Comparison of ENCODE assay signal across 2 cellular contexts in genomic region chr3:169128579-169128978, GRCh38.
TF ChIP-seq lines count a peak whose summit lies in the region.

No MANE protein-coding gene starts in this region.

TF ChIP-seq in HEK293, 187 proteins besides CTCF, POLR2A, EP300 and RAD21 (continued from another document):
- TF ChIP-seq ZNF18 (tag by site-specific recombination; IDR thresholded peaks at IDR 0.05), result 0 out of 2 replicates have a peak, but pooled peaks have one; percentile 24
- 0 out of 2 replicates have a peak, but pooled peaks have one; percentile 20 for TF ChIP-seq ZNF362 (tag by site-specific recombination; IDR thresholded peaks at IDR 0.05)
- TF ChIP-seq PRDM6 (tag by site-specific recombination; IDR thresholded peaks at IDR 0.05), result 0 out of 2 replicates have a peak, but pooled peaks have one; percentile 29
- 0 out of 2 replicates have a peak, but pooled peaks have one; percentile 15 for TF ChIP-seq GLI2 (tag by site-specific recombination; IDR thresholded peaks at IDR 0.05; ENCODE audit: borderline replicate concordance, low read depth)
- TF ChIP-seq YY2 (tag by site-specific recombination; IDR thresholded peaks at IDR 0.05), result peak; percentile 62; the same call in 1 of the 2 replicates
- TF ChIP-seq ZNF488 (tag by site-specific recombination; IDR thresholded peaks at IDR 0.05), result no peak
- peak; percentile 52; the same call in 1 of the 2 replicates for TF ChIP-seq ZXDB (tag by site-specific recombination; IDR thresholded peaks at IDR 0.05)
- TF ChIP-seq ZNF843 (tag by site-specific recombination; IDR thresholded peaks at IDR 0.05), result peak; percentile 89; the same call in 1 of the 2 replicates
- TF ChIP-seq BCL6B (tag by site-specific recombination; IDR thresholded peaks at IDR 0.05), result peak; percentile 89
- peak; percentile 74 for TF ChIP-seq ZNF366 (tag by site-specific recombination; conservative IDR thresholded peaks at IDR 0.05)
- TF ChIP-seq OSR2 (tag by site-specific recombination; IDR thresholded peaks at IDR 0.05), result no peak
- TF ChIP-seq YY1 (tag by site-specific recombination; IDR thresholded peaks at IDR 0.05), result peak; percentile 27; the same call in 1 of the 2 replicates
- TF ChIP-seq FEZF1 (tag by site-specific recombination; IDR thresholded peaks at IDR 0.05), result peak; percentile 59
- 0 out of 2 replicates have a peak, but pooled peaks have one; percentile 29 for TF ChIP-seq ZNF148 (tag by site-specific recombination; IDR thresholded peaks at IDR 0.05; ENCODE audit: borderline replicate concordance)
- TF ChIP-seq GLI4 (tag by site-specific recombination; IDR thresholded peaks at IDR 0.05), result no peak

TF ChIP-seq in GM23338, 12 proteins besides CTCF, POLR2A, EP300 and RAD21:
- TF ChIP-seq ZNF462 (CRISPR knock-in tag; IDR thresholded peaks at IDR 0.05) (no peak), CREB1 (CRISPR knock-in tag; IDR thresholded peaks at IDR 0.05; ENCODE audit: low read depth) (no peak), STAT1 (IDR thresholded peaks at IDR 0.05; ENCODE audit: unreplicated experiment) (no peak)
TF ChIP-seq in GM23338: peak in this region for 0.
